8 cellular contexts compared by ENCODE assay signal in genomic region chr17:15524990-15525985, GRCh38. TPM values are rescaled to one million over a fixed set of nuclear protein-coding genes. Genes with fewer than 3 reads are reported as not detected.
DNase-seq lines count a peak whose midpoint lies in the region; ATAC-seq, FAIRE-seq and TF ChIP-seq lines count a peak whose summit lies in the region.
"Not testable (repeated sequence)": the region's sequence is repeated elsewhere in the genome, so short reads cannot be mapped to it uniquely, and the experiment has no call there.

No MANE protein-coding gene starts in this region.

- H3K4me3 ChIP-seq in A549, left lung, pancreas: not testable (repeated sequence)

- POLR2A ChIA-PET in A549 (lab: Yijun Ruan, JAX), result not testable (repeated sequence)

- H3K4me3 Mint-ChIP-seq in activated naive CD8-positive, alpha-beta T cell treated with anti-CD3 and anti-CD28 coated beads for 36 hours, result not testable (repeated sequence)
- H3K4me3 Mint-ChIP-seq in endothelial cell (ENCODE audit: unreplicated experiment), result peak overlapping the region; percentile 16

- 90% methylated on average over 12 of the region's 12 CpGs for WGBS in A549 (ENCODE audit: missing lambda C conversion rate)
- WGBS in pancreas, 2 donors, result 82 to 84% methylated on average over 10 to 11 of the region's 12 CpGs

- DNase-seq in A549 (ENCODE audit: low read depth in 1 of 2, low spot score in 1 of 2); HTR-8/SVneo (ENCODE audit: insufficient read length, low spot score); activated naive CD8-positive, alpha-beta T cell treated with anti-CD3 and anti-CD28 coated beads for 36 hours; endothelial cell (ENCODE audit: low spot score); left lung; pancreas: not testable (repeated sequence)
- DNase-seq in NCI-H226 (peak; percentile 6), Right ventricle myocardium inferior (ENCODE audit: missing footprints) (peak; percentile 56)

- H3K4me1 ChIP-seq in A549, pancreas: not testable (repeated sequence)
- peaks cover 0 to 13% of the 10 kb centered on the region in 2 donors for H3K4me1 ChIP-seq in left lung

- ATAC-seq in A549, result not testable (repeated sequence)
- ATAC-seq in Right ventricle myocardium inferior, result peak; percentile 79
- ATAC-seq in left lung, result peak; percentile 86
- ATAC-seq in pancreas, result peak in 3 of 4 donors; percentile 46 to 79 (median 79)

- H3K27ac ChIP-seq in A549, pancreas: not testable (repeated sequence)
- H3K27ac ChIP-seq in left lung, result peak overlapping the region in 1 of 2 donors; percentile 19

- peak overlapping the region; percentile 8 for H3K27ac Mint-ChIP-seq in activated naive CD8-positive, alpha-beta T cell treated with anti-CD3 and anti-CD28 coated beads for 36 hours
- H3K27ac Mint-ChIP-seq in endothelial cell (ENCODE audit: unreplicated experiment), result not testable (repeated sequence)

- not testable (repeated sequence) for TF ChIP-seq POLR2A in A549 (IDR thresholded peaks at IDR 0.05; ENCODE audit: low read length)

- not testable (repeated sequence) for H3K36me3 ChIP-seq in left lung, pancreas

- H3K4me1 Mint-ChIP-seq in activated naive CD8-positive, alpha-beta T cell treated with anti-CD3 and anti-CD28 coated beads for 36 hours; endothelial cell (ENCODE audit: unreplicated experiment): not testable (repeated sequence)

- CTCF ChIA-PET in A549 (lab: Yijun Ruan, JAX), result interaction anchor here (0.7 to 1.2 kb wide), 11 partner anchors 7 to 295 kb away, joined by 3 to 8 read pairs (median 3); no protein-coding TSS in a partner anchor

- TF ChIP-seq CTCF in A549 (IDR thresholded peaks at IDR 0.05); endothelial cell (IDR thresholded peaks at IDR 0.05; ENCODE audit: unreplicated experiment); left lung (IDR thresholded peaks at IDR 0.05); pancreas (IDR thresholded peaks at IDR 0.05): not testable (repeated sequence)

- TF ChIP-seq EP300 in A549 (IDR thresholded peaks at IDR 0.05), result not testable (repeated sequence)

- intact Hi-C loops in Right ventricle myocardium inferior (cut with DNase I); left lung (cut with DNase I); pancreas (cut with DNase I): not testable (repeated sequence)

- not testable (repeated sequence) for H3K9me3 Mint-ChIP-seq in activated naive CD8-positive, alpha-beta T cell treated with anti-CD3 and anti-CD28 coated beads for 36 hours; endothelial cell (ENCODE audit: unreplicated experiment)

- not testable (repeated sequence) for H3K36me3 Mint-ChIP-seq in activated naive CD8-positive, alpha-beta T cell treated with anti-CD3 and anti-CD28 coated beads for 36 hours; endothelial cell (ENCODE audit: low read depth, unreplicated experiment)

- H3K27me3 ChIP-seq in left lung, pancreas: not testable (repeated sequence)

- not testable (repeated sequence) for TF ChIP-seq RAD21 in A549 (conservative IDR thresholded peaks at IDR 0.05 in 1 of 2, IDR thresholded peaks at IDR 0.05 in 1 of 2)

- not testable (repeated sequence) for H3K4me2 ChIP-seq in A549

- H3K9me3 ChIP-seq in A549, left lung, pancreas: not testable (repeated sequence)

- not testable (repeated sequence) for H3K27me3 Mint-ChIP-seq in activated naive CD8-positive, alpha-beta T cell treated with anti-CD3 and anti-CD28 coated beads for 36 hours; endothelial cell (ENCODE audit: unreplicated experiment)

- peak; percentile 49 for FAIRE-seq in A549 (lab: Jason Lieb, UNC)
- peak; percentile 83 for FAIRE-seq in HTR-8/SVneo (lab: Jason Lieb, UNC)
- not testable (repeated sequence) for FAIRE-seq in pancreas (lab: Jason Lieb, UNC)

RNA-seq across cellular contexts. Expression of gene TVP23C, which starts 38.0 kb away (rescaled TPM):
- polyA plus RNA-seq in A549 (2011; rRNA removed) (14.1 and 22.7 TPM in 2 replicates), A549 (2017; fragmentation: RNase III; extraction: RNeasy Plus Mini Kit Qiagen cat#74134 plus additional on column Dnase treatment) (17.5 to 21.0 TPM (median 19.9 TPM) in 3 replicates), pancreas (1 to 10 TPM; 7.0 to 7.3 TPM)
- 2.3 and 2.6 TPM in 2 replicates for polyA plus RNA-seq in A549 (2012; cell fraction: cytosol; rRNA removed)
- polyA plus RNA-seq in A549 (2012; cell fraction: nucleus; rRNA removed), result 6.2 and 9.0 TPM in 2 replicates
- polyA minus RNA-seq in A549 (2011; rRNA and poly(A)+ RNA removed), result 20.7 and 33.8 TPM in 2 replicates
- total RNA-seq in activated naive CD8-positive, alpha-beta T cell treated with anti-CD3 and anti-CD28 coated beads for 36 hours, result 10 to 100 TPM in 1 of 2 experiments, 1 to 10 TPM in 1; 9.2 to 10.2 TPM
- total RNA-seq in endothelial cell (ENCODE audit: unreplicated experiment) (23.1 TPM), Right ventricle myocardium inferior (4.1 TPM), left lung (10 to 100 TPM in 1 of 2 donors, 1 to 10 TPM in 1; 8.3 to 12.1 TPM), pancreas (10 to 100 TPM in 2 of 6 donors, 1 to 10 TPM in 4; 5.3 to 16.8 (median 8.5) TPM)

RNA-seq across cellular contexts. Expression of gene CDRT4, which starts 57.9 kb away (rescaled TPM):
- polyA plus RNA-seq in A549 (2011; rRNA removed) (5.4 and 6.0 TPM in 2 replicates), A549 (2017; fragmentation: RNase III; extraction: RNeasy Plus Mini Kit Qiagen cat#74134 plus additional on column Dnase treatment) (0.58 to 1.1 TPM (median 0.76 TPM) in 3 replicates), pancreas (10 to 100 TPM; 20.9 to 31.6 TPM)
- polyA plus RNA-seq in A549 (2012; cell fraction: cytosol; rRNA removed), result 0.50 and 0.93 TPM in 2 replicates
- 19.6 and 36.8 TPM in 2 replicates for polyA plus RNA-seq in A549 (2012; cell fraction: nucleus; rRNA removed)
- 7.4 and 10.3 TPM in 2 replicates for polyA minus RNA-seq in A549 (2011; rRNA and poly(A)+ RNA removed)
- 1 to 10 TPM; 1.9 to 3.2 TPM for total RNA-seq in activated naive CD8-positive, alpha-beta T cell treated with anti-CD3 and anti-CD28 coated beads for 36 hours
- total RNA-seq in endothelial cell (ENCODE audit: unreplicated experiment) (11.7 TPM), Right ventricle myocardium inferior (1.8 TPM), left lung (1 to 10 TPM; 2.7 to 6.1 TPM), pancreas (10 to 100 TPM in 1 of 6 donors, 1 to 10 TPM in 5; 1.8 to 10.3 (median 6.2) TPM)
